ENCODE assay signal across 1 cellular context in genomic region chr16:4389051-4389955, GRCh38.
TF ChIP-seq lines count a peak whose summit lies in the region.

No MANE protein-coding gene starts in this region.

TF ChIP-seq in GM12878, 131 proteins besides CTCF, POLR2A, EP300 and RAD21:
- TF ChIP-seq RUNX3 (IDR thresholded peaks at IDR 0.05; ENCODE audit: low read length) = no peak
- no peak for TF ChIP-seq PKNOX1 (IDR thresholded peaks at IDR 0.05)
